8 cellular contexts compared by ENCODE assay signal in the genomic region with DNA sequence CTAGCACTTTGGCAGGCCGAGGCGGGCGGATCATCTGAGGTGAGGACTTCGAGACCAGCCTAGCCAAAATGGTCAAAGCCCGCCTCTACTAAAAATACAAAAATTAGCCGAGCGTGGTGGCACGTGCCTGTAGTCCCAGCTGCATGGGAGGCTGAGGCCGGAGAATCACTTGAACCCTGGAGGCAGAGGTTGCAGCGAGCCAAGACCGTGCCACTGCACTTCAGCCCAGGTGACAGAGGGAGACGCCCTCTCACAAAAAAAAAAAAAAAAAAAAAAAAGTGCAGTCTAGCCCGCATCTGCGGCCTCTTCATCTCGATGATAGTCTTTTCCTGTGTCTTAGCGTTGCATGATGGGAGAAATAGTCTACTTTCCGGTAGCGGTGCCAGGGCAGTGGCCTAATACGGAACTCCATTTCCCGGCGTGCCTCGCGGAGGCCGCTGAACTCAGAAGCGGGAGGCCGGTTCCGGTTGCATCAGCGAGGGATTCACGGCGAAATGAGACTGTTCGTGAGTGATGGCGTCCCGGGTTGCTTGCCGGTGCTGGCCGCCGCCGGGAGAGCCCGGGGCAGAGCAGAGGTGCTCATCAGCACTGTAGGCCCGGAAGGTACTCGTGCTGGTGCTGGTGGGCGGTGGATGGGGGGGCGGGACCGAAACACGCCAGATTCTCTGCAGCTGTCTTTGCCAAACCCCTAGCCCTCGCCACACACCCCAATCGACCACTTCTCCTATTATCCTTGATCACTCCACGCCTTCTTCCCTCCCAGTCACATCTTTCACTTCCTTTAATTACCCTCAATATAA.
DNase-seq lines count a peak whose midpoint lies in the region; ATAC-seq lines count a peak whose summit lies in the region.

A gene (plus strand): TSS at position 472 of the 800 bp plus-strand sequence. CDS start 23 bp downstream, at position 495.

- H4K20me1 ChIP-seq in BLaER1 treated with 17β-estradiol and CSF1 and Interleukin-3, amounts not matched to agents 10 nM and 100 nM: peaks cover 0 to 43% (median 24%) of the 10 kb centered on the region in 11 experiments; a peak in 17 of 22 replicates

- peak; percentile 96 for ATAC-seq in HG03460 (IDR thresholded peaks at IDR 0.05; ENCODE audit: unreplicated experiment)

- peaks cover 39 to 42% (median 40%) of the 10 kb centered on the region in 11 experiments for H3K36me3 ChIP-seq in BLaER1 treated with 17β-estradiol and CSF1 and Interleukin-3, amounts not matched to agents 10 nM and 100 nM

- H3K4me1 ChIP-seq in BLaER1 treated with 17β-estradiol and CSF1 and Interleukin-3, amounts not matched to agents 10 nM and 100 nM: peaks cover 15 to 32% (median 22%) of the 10 kb centered on the region in 10 experiments

- H3K4me2 ChIP-seq in BLaER1 treated with 17β-estradiol and CSF1 and Interleukin-3, amounts not matched to agents 10 nM and 100 nM: peak within 1 kb of the TSS; percentile 75 to 97 (median 93)

- peak within 1 kb of the TSS; percentile 75 to 98 (median 85) for H3K4me3 ChIP-seq in BLaER1 treated with 17β-estradiol and CSF1 and Interleukin-3, amounts not matched to agents 10 nM and 100 nM

- peak within 1 kb of the TSS; percentile 82 to 96 (median 89) for H3K27ac ChIP-seq in BLaER1 treated with 17β-estradiol and CSF1 and Interleukin-3, amounts not matched to agents 10 nM and 100 nM
- peak within 1 kb of the TSS; percentile 58 for H3K27ac ChIP-seq in cingulate gyrus (ENCODE audit: low read depth, low read length)

- peak within 1 kb of the TSS; percentile 82 to 98 (median 90) for H3K9ac ChIP-seq in BLaER1 treated with 17β-estradiol and CSF1 and Interleukin-3, amounts not matched to agents 10 nM and 100 nM

- peaks cover 0 to 5% (median 2%) of the 10 kb centered on the region in 11 experiments; a peak in 8 of 22 replicates for H3K9me3 ChIP-seq in BLaER1 treated with 17β-estradiol and CSF1 and Interleukin-3, amounts not matched to agents 10 nM and 100 nM (replicated peaks in 1 of 11)

- H3K27me3 ChIP-seq in BLaER1 treated with 17β-estradiol and CSF1 and Interleukin-3, amounts not matched to agents 10 nM and 100 nM: no peaks in the 10 kb centered on the region

- peak; percentile 92 for DNase-seq in GM19240 (ENCODE audit: insufficient read length, low spot score)
- DNase-seq in NCI-H524 treated with DMSO at 0.1 percent for 48 hours (lab: John Stamatoyannopoulos, UW): peak; percentile 84
- DNase-seq in activated CD4-positive, alpha-beta T cell treated with anti-CD3 and anti-CD28 coated beads for 4 hours: peak; percentile 90 to 91
- DNase-seq in kidney tubule cell (ENCODE audit: low spot score): peak; percentile 97
- DNase-seq in stimulated activated CD4-positive, alpha-beta T cell treated with anti-CD3 and anti-CD28 coated beads, Interleukin-1b, Interleukin-23, amount 100 ng/mL, for 24 hours (ENCODE audit: low read depth in 4 of 4, low spot score in 1 of 4): peak; percentile 80 to 88 (median 84)

Comparison
In these comparisons a context has a peak if more than half of its experiments do, and no peak if none do; other contexts are left out.
1. Peak in every context shown above with its lines: DNase-seq, ATAC-seq, H3K4me3 ChIP-seq and H3K27ac ChIP-seq.